Comparison of ENCODE assay signal across 10 cellular contexts in the genomic region with DNA sequence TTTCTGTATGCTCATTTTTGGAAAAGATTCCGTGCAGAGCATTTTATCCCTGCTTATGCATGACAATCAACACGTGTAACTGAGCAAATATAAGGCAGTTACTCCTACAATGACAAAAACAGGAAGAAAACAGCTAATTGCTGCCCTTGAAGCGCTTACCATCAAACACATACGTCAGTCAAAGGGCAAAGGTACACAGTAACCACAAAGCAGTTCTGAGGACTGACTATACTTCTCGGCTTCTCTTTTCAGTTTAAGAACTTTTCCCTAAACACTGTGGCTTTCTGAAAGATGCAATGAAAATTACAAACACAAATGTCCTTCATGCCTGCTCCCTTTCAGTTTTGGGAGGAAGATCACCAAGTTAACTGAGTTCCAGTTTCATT.
DNase-seq lines count a peak whose midpoint lies in the region; ATAC-seq, FAIRE-seq and TF ChIP-seq lines count a peak whose summit lies in the region.
"Had no signal": no experiment of that assay in that cellular context is flagged by ENCODE, and none has a peak within 500 bp of the region (broad histone marks: within the 10 kb centered on the region; RNA-seq: fewer than 3 reads in every experiment).

No MANE protein-coding gene starts in this region.

- no peak for TF ChIP-seq POLR2A in gastrocnemius medialis (IDR thresholded peaks at IDR 0.05)

- H3K4me3 ChIP-seq in effector memory CD4-positive, alpha-beta T cell (ENCODE audit: insufficient read depth, low read depth, low read length, poor library complexity, severe bottlenecking), result no peak overlapping the region
- H3K4me3 ChIP-seq in gastrocnemius medialis (no peak overlapping the region), kidney (ENCODE audit: low read length in 2 of 2) (no peak overlapping the region)

- H3K27me3 ChIP-seq in effector memory CD4-positive, alpha-beta T cell (replicated peaks; ENCODE audit: control insufficient read depth, insufficient read depth, low read length, poor library complexity, severe bottlenecking), result no peaks in the 10 kb centered on the region
- H3K27me3 ChIP-seq in gastrocnemius medialis, result no peaks in the 10 kb centered on the region

- H3K9ac ChIP-seq in kidney (ENCODE audit: low read length in 2 of 2), result no peak overlapping the region

- H3K27ac ChIP-seq in effector memory CD4-positive, alpha-beta T cell (ENCODE audit: insufficient read depth, low read length, poor library complexity, severe bottlenecking), result peak overlapping the region; percentile 20
- H3K27ac ChIP-seq in gastrocnemius medialis, result peak overlapping the region in 3 of 4 donors; percentile 78 to 80 (median 80)
- no peak overlapping the region for H3K27ac ChIP-seq in kidney (ENCODE audit: low read depth in 2 of 2, low read length in 2 of 2)

- H3K4me1 ChIP-seq in effector memory CD4-positive, alpha-beta T cell (ENCODE audit: control insufficient read depth, insufficient read depth, low read length, poor library complexity, severe bottlenecking), result peaks cover 11% of the 10 kb centered on the region
- peaks cover 28 to 33% of the 10 kb centered on the region in 2 donors for H3K4me1 ChIP-seq in gastrocnemius medialis
- peaks cover 20 to 27% of the 10 kb centered on the region in 2 donors for H3K4me1 ChIP-seq in kidney (ENCODE audit: control insufficient read depth in 1 of 2, insufficient read depth in 1 of 2, low read depth in 1 of 2, low read length in 2 of 2)

- intact Hi-C loops in gastrocnemius medialis (cut with DNase I; ENCODE audit: low total_unique reads), result no loop called here
- intact Hi-C loops in kidney (cut with DNase I), result no loop called here

- in situ Hi-C loops in gastrocnemius medialis (cut with MboI; ENCODE audit: low sequenced_read_pairs in 4 of 4), result loop anchor here in 1 of 4 donors (10.0 to 25.0 kb wide), 2 partner anchors 74 to 607 kb away; a partner anchor contains a TSS

- peaks cover 56% of the 10 kb centered on the region for H3K36me3 ChIP-seq in effector memory CD4-positive, alpha-beta T cell (ENCODE audit: control insufficient read depth, insufficient read depth, low read length)
- H3K36me3 ChIP-seq in gastrocnemius medialis, result peaks cover 0 to 33% of the 10 kb centered on the region in 2 donors
- peaks cover 8 to 15% of the 10 kb centered on the region in 2 donors for H3K36me3 ChIP-seq in kidney (ENCODE audit: control insufficient read depth in 1 of 2, insufficient read depth in 2 of 2, low read length in 2 of 2)

- no peak for FAIRE-seq in kidney (lab: Jason Lieb, UNC)

- DNase-seq in OCI-M1 (lab: John Stamatoyannopoulos, UW), result peak; percentile 0
- DNase-seq in effector memory CD4-positive, alpha-beta T cell, result no peak
- DNase-seq in gastrocnemius medialis, result no peak
- DNase-seq in kidney, result no peak
- DNase-seq in NK-92 treated with Interleukin-12 subunit alpha and Interleukin-12 subunit beta, amount 100 ng/mL, for 24 hours (lab: John Stamatoyannopoulos, UW), result no peak
- no peak for DNase-seq in activated effector memory CD4-positive, alpha-beta T cell treated with Interleukin-2 at 50 U/mL for 16 hours
- DNase-seq in iPS-NIHi7 (ENCODE audit: extremely low spot score), result no peak
- DNase-seq: activated B cell treated with CpG ODN at 0.5 μM for 24 hours, NCI-H2227 treated with DMSO at 0.1 percent for 48 hours had no signal

- TF ChIP-seq CTCF in gastrocnemius medialis (IDR thresholded peaks at IDR 0.05 in 4 of 5, conservative IDR thresholded peaks at IDR 0.05 in 1 of 5) (no peak), kidney (IDR thresholded peaks at IDR 0.05; ENCODE audit: borderline replicate concordance, extremely low read depth, insufficient read depth) (no peak)

- H3K9me3 ChIP-seq in effector memory CD4-positive, alpha-beta T cell (ENCODE audit: control insufficient read depth, low read length), result no peaks in the 10 kb centered on the region
- H3K9me3 ChIP-seq in gastrocnemius medialis (no peaks in the 10 kb centered on the region), kidney (ENCODE audit: control insufficient read depth in 1 of 2, low read length in 2 of 2) (no peaks in the 10 kb centered on the region)

- peak; percentile 37 for ATAC-seq in GM19351 (IDR thresholded peaks at IDR 0.05; ENCODE audit: unreplicated experiment)
- ATAC-seq in gastrocnemius medialis, result no peak

Comparison
In these comparisons a context has a peak if more than half of its experiments do, and no peak if none do; other contexts are left out.
1. H3K27ac ChIP-seq: peak in effector memory CD4-positive, alpha-beta T cell (single experiment) and gastrocnemius medialis (3 of 4); none in kidney (0 of 2).